ENCODE assay signal across 10 cellular contexts in the genomic region with DNA sequence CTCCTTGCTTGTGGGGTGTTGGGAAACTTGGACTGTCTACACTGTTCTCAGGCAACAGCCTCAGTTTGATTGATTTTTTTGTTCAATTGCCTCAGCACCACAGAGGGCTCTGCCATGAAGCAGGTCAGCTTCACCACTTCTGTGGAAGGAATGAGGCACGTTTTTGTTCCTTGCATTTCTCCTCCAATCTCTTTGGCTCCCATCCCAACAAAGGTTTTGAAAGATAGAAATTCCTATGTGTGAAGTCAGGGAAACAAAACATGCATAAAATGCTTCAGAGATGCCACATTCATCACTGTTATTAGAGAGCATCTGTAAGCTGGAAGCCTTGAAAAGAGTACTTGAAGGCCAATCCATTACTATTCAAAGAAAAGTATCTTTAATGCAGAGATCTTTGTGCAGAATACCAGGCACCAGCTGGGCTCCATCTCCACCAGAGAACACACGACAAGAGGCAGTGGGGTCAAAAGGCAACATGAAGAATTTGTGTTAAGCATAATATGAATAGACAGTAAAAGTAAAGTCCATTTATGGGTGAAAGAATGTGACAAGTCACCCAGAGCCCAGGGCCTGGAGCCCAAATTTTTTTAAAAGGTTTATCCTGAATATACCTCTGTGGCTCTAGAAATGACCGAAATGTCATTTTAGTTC.
DNase-seq lines count a peak whose midpoint lies in the region; ATAC-seq, FAIRE-seq and TF ChIP-seq lines count a peak whose summit lies in the region.
"Had no signal": no experiment of that assay in that cellular context is flagged by ENCODE, and none has a peak within 500 bp of the region (broad histone marks: within the 10 kb centered on the region; RNA-seq: fewer than 3 reads in every experiment).

No MANE protein-coding gene starts in this region.

- H3K9me3 ChIP-seq in GM23248 (ENCODE audit: low read depth) (no peaks in the 10 kb centered on the region), hepatocyte (ENCODE audit: low read depth) (no peaks in the 10 kb centered on the region), colonic mucosa (no peaks in the 10 kb centered on the region)

- no peak overlapping the region for H2AFZ ChIP-seq in GM23248
- H2AFZ ChIP-seq in hepatocyte, result no peak overlapping the region

- H3K27ac ChIP-seq in GM23248 (no peak overlapping the region), hepatocyte (no peak overlapping the region), colonic mucosa (no peak overlapping the region)

- intact Hi-C loops in colonic mucosa (cut with DNase I), result no loop called here

- TF ChIP-seq CTCF in hepatocyte (IDR thresholded peaks at IDR 0.05; ENCODE audit: poor library complexity) (no peak), colonic mucosa (IDR thresholded peaks at IDR 0.05) (no peak)

- no peak for ATAC-seq in naive thymus-derived CD8-positive, alpha-beta T cell
- ATAC-seq: activated T-helper 17 cell treated with anti-CD3 and anti-CD28 coated beads, Interleukin-2, amount 50 U/mL, for 72 hours had no signal

- peaks cover 3 to 42% (median 15%) of the 10 kb centered on the region in 5 donors for H3K27me3 Mint-ChIP-seq in naive thymus-derived CD8-positive, alpha-beta T cell
- H3K27me3 Mint-ChIP-seq: activated CD4-positive, alpha-beta T cell treated with anti-CD3 and anti-CD28 coated beads, Interleukin-2, amount 10 ng/mL, durations not matched to agents 7 days and 5 days had no signal

- no peaks in the 10 kb centered on the region for H3F3A ChIP-seq in GM23248 (ENCODE audit: insufficient read depth)

- H3K9me3 Mint-ChIP-seq in naive thymus-derived CD8-positive, alpha-beta T cell, result peaks cover 0 to 15% (median 6%) of the 10 kb centered on the region in 9 donors
- H3K9me3 Mint-ChIP-seq: activated CD4-positive, alpha-beta T cell treated with anti-CD3 and anti-CD28 coated beads, Interleukin-2, amount 10 ng/mL, durations not matched to agents 7 days and 5 days had no signal

- 6 to 7% methylated on average over 3 of the region's 3 CpGs for WGBS in GM23248 (ENCODE audit: low coverage in 1 of 2, low lambda C conversion rate in 2 of 2, missing lambda C conversion rate in 2 of 2), 2 experiments
- 48% methylated on average over 3 of the region's 3 CpGs for WGBS in hepatocyte (ENCODE audit: low lambda C conversion rate, missing lambda C conversion rate)

- H3K36me3 ChIP-seq in GM23248 (ENCODE audit: low read depth), result no peaks in the 10 kb centered on the region
- H3K36me3 ChIP-seq in hepatocyte (replicated peaks; ENCODE audit: insufficient read depth, low read depth), result no peaks in the 10 kb centered on the region
- no peaks in the 10 kb centered on the region for H3K36me3 ChIP-seq in colonic mucosa

- POLR2A ChIA-PET in naive thymus-derived CD8-positive, alpha-beta T cell (lab: Charles Lee), result no interaction called here

- no peak for FAIRE-seq in urothelium cell line (lab: Jason Lieb, UNC)

- H3K36me3 Mint-ChIP-seq in naive thymus-derived CD8-positive, alpha-beta T cell, result peaks cover 0 to 5% (median 0%) of the 10 kb centered on the region in 3 donors

- H4K20me1 ChIP-seq in GM23248 (ENCODE audit: insufficient read depth), result no peaks in the 10 kb centered on the region
- no peaks in the 10 kb centered on the region for H4K20me1 ChIP-seq in hepatocyte (ENCODE audit: insufficient read depth, poor library complexity, severe bottlenecking)

- DNase-seq in GM23248 (peak; percentile 51), astrocyte of the hippocampus (ENCODE audit: low read depth, low spot score) (peak; percentile 95), hepatocyte (ENCODE audit: low spot score) (peak; percentile 32), urothelium cell line (ENCODE audit: low spot score) (peak; percentile 48), KBM-7 (no peak), colonic mucosa (no peak)
- no peak for DNase-seq in naive thymus-derived CD8-positive, alpha-beta T cell
- DNase-seq: activated CD4-positive, alpha-beta T cell treated with anti-CD3 and anti-CD28 coated beads, Interleukin-2, amount 10 ng/mL, durations not matched to agents 7 days and 5 days; DMS 273 treated with DMSO at 0.1 percent for 48 hours had no signal

- H3K9ac ChIP-seq in GM23248 (no peak overlapping the region), colonic mucosa (ENCODE audit: low read depth in 2 of 2, low read length in 2 of 2) (no peak overlapping the region)

- in situ Hi-C loops in GM23248 (cut with MboI) (no loop called here), KBM-7 (cut with MboI; ENCODE audit: low pct_unique_long_range_greater_than_20kb, low sequenced_read_pairs) (no loop called here)

- H3K4me3 ChIP-seq in GM23248 (no peak overlapping the region), hepatocyte (no peak overlapping the region), colonic mucosa (no peak overlapping the region)

- H3K4me3 Mint-ChIP-seq in naive thymus-derived CD8-positive, alpha-beta T cell, result no peak overlapping the region
- H3K4me3 Mint-ChIP-seq: activated CD4-positive, alpha-beta T cell treated with anti-CD3 and anti-CD28 coated beads, Interleukin-2, amount 10 ng/mL, durations not matched to agents 7 days and 5 days; activated T-helper 17 cell treated with anti-CD3 and anti-CD28 coated beads, Interleukin-2, amount 50 U/mL, for 72 hours had no signal

- no peak overlapping the region for H3K27ac Mint-ChIP-seq in naive thymus-derived CD8-positive, alpha-beta T cell
- H3K27ac Mint-ChIP-seq: activated CD4-positive, alpha-beta T cell treated with anti-CD3 and anti-CD28 coated beads, Interleukin-2, amount 10 ng/mL, durations not matched to agents 7 days and 5 days; activated T-helper 17 cell treated with anti-CD3 and anti-CD28 coated beads, Interleukin-2, amount 50 U/mL, for 72 hours had no signal

- H3K4me1 ChIP-seq in GM23248 (ENCODE audit: insufficient read depth) (no peaks in the 10 kb centered on the region), hepatocyte (ENCODE audit: insufficient read depth) (no peaks in the 10 kb centered on the region), colonic mucosa (no peaks in the 10 kb centered on the region)

- H3K9me2 ChIP-seq in GM23248 (ENCODE audit: insufficient read depth), result no peaks in the 10 kb centered on the region
- H3K9me2 ChIP-seq in hepatocyte (replicated peaks; ENCODE audit: insufficient read depth), result no peaks in the 10 kb centered on the region

- no peaks in the 10 kb centered on the region for H3K4me1 Mint-ChIP-seq in naive thymus-derived CD8-positive, alpha-beta T cell
- H3K4me1 Mint-ChIP-seq: activated CD4-positive, alpha-beta T cell treated with anti-CD3 and anti-CD28 coated beads, Interleukin-2, amount 10 ng/mL, durations not matched to agents 7 days and 5 days; activated T-helper 17 cell treated with anti-CD3 and anti-CD28 coated beads, Interleukin-2, amount 50 U/mL, for 72 hours had no signal

- H3K4me2 ChIP-seq in GM23248 (ENCODE audit: unreplicated experiment) (no peak overlapping the region), hepatocyte (no peak overlapping the region)

- H3K27me3 ChIP-seq in GM23248 (replicated peaks; ENCODE audit: insufficient read depth), result no peaks in the 10 kb centered on the region
- no peaks in the 10 kb centered on the region for H3K27me3 ChIP-seq in hepatocyte
- H3K27me3 ChIP-seq in colonic mucosa, result no peaks in the 10 kb centered on the region

- no peaks in the 10 kb centered on the region for H3K79me2 ChIP-seq in GM23248 (ENCODE audit: insufficient read depth)
- no peaks in the 10 kb centered on the region for H3K79me2 ChIP-seq in hepatocyte

Comparison
In these comparisons a context has a peak if more than half of its experiments do, and no peak if none do; other contexts are left out.
1. DNase-seq: peak in GM23248 (single experiment), astrocyte of the hippocampus (single experiment), hepatocyte (single experiment) and urothelium cell line (single experiment); none in KBM-7 (single experiment), colonic mucosa (single experiment) and naive thymus-derived CD8-positive, alpha-beta T cell (0 of 10).